Comparison of ENCODE assay signal across 15 cellular contexts in the genomic region with DNA sequence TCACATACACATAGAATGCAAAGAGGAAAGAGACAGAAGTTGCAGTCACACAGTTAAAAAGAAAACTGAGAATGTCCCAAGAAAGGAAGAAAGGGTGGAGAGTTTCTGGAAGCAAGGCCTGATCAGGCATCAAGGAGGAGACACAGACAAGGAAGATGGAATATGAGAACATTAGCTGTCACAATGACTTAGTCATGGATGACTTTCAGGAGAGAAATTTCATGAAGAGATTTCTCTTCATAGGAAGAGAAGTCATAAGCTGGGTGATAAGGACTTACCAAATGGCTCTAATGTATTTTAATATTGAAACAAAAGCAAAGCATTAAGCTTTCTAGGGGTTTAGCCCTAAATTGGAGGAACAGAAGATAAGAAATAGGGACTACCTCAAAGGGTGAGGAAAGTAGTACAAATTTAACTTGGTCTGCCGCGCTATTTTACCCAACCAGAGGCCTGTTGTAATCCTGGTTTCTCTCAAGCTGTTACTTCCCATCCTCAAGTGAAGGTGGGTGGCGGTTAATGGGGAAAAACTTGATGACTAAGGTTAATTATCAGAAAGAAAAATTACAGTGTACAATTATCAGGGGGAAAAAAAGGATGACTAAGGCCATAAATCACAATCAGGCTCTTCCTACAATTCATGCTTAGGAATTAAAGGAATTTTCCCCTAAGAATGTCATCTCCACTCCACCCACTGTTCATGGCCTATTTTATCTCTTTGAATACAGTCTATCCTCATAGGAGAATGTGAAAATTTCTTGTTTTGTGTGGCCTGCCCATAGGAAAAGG.
DNase-seq lines count a peak whose midpoint lies in the region; TF ChIP-seq lines count a peak whose summit lies in the region.
"Had no signal": no experiment of that assay in that cellular context is flagged by ENCODE, and none has a peak within 500 bp of the region (broad histone marks: within the 10 kb centered on the region; RNA-seq: fewer than 3 reads in every experiment).

No MANE protein-coding gene starts in this region.

- no peak for TF ChIP-seq POLR2A in ovary (IDR thresholded peaks at IDR 0.05)

- no peak for TF ChIP-seq CTCF in astrocyte of the spinal cord (IDR thresholded peaks at IDR 0.05; ENCODE audit: low read depth, low read length)
- no peak for TF ChIP-seq CTCF in ovary (IDR thresholded peaks at IDR 0.05)

- intact Hi-C loops in ovary (cut with DNase I): no loop called here

- H3K79me2 ChIP-seq in ACC112 (ENCODE audit: control insufficient read depth, insufficient read depth, low read length, unreplicated experiment): no peaks in the 10 kb centered on the region

- H3K36me3 ChIP-seq in ACC112 (ENCODE audit: insufficient read depth, low read length) (no peaks in the 10 kb centered on the region), ovary (no peaks in the 10 kb centered on the region)
- H3K36me3 ChIP-seq: heart right ventricle, neutrophil, upper lobe of right lung had no signal

- H2AFZ ChIP-seq in ACC112 (ENCODE audit: low read length, unreplicated experiment): peak overlapping the region; percentile 54

- WGBS in ovary, 3 donors: 63 to 80% (median 64%) methylated on average over 3 of the region's 3 CpGs

- peak overlapping the region; percentile 56; the same call in 1 of the 2 replicates for H3K4me3 ChIP-seq in ACC112 (ENCODE audit: low read depth, low read length)
- H3K4me3 ChIP-seq in astrocyte of the spinal cord (ENCODE audit: low read depth, low read length): no peak overlapping the region
- H3K4me3 ChIP-seq in ovary: no peak overlapping the region
- H3K4me3 ChIP-seq: heart right ventricle, upper lobe of right lung had no signal

- no peak for TF ChIP-seq EP300 in ovary (IDR thresholded peaks at IDR 0.05)

- H3K4me1 ChIP-seq in ACC112 (ENCODE audit: control insufficient read depth, insufficient read depth, low read length, unreplicated experiment): peaks cover 51% of the 10 kb centered on the region
- no peaks in the 10 kb centered on the region for H3K4me1 ChIP-seq in ovary (ENCODE audit: insufficient read depth)
- H3K4me1 ChIP-seq: upper lobe of right lung had no signal

- no peaks in the 10 kb centered on the region for H3K9me3 ChIP-seq in ovary
- H3K9me3 ChIP-seq: heart right ventricle, neutrophil, upper lobe of right lung had no signal

- H3K27me3 ChIP-seq in ACC112 (ENCODE audit: insufficient read depth, low read length) (no peaks in the 10 kb centered on the region), ovary (no peaks in the 10 kb centered on the region)
- H3K27me3 ChIP-seq: heart right ventricle, neutrophil, upper lobe of right lung had no signal

- DNase-seq in HS-27A (ENCODE audit: low read depth): peak; percentile 74
- DNase-seq in astrocyte of the spinal cord (ENCODE audit: low read depth, low spot score): peak; percentile 35
- peak; percentile 64 for DNase-seq in islet precursor cell
- no peak for DNase-seq in ovary
- DNase-seq in SHP77 treated with DMSO at 0.1 percent for 48 hours (lab: John Stamatoyannopoulos, UW): no peak
- no peak for DNase-seq in NCI-H510A treated with DMSO at 0.1 percent for 48 hours (lab: John Stamatoyannopoulos, UW)
- no peak for DNase-seq in activated naive CD4-positive, alpha-beta T cell (lab: John Stamatoyannopoulos, UW)
- DNase-seq: activated B cell treated with CpG ODN at 0.5 μM for 24 hours, AML-193, heart right ventricle, NCI-H1694 treated with DMSO at 0.1 percent for 48 hours, NCI-H82, upper lobe of right lung had no signal

- in situ Hi-C loops in astrocyte of the spinal cord (cut with HindIII; ENCODE audit: low sequenced_read_pairs): no loop called here

- H3K27ac ChIP-seq in ACC112 (ENCODE audit: low read depth, low read length) (peak overlapping the region; percentile 99), ovary (no peak overlapping the region)
- H3K27ac ChIP-seq: heart right ventricle, neutrophil, upper lobe of right lung had no signal

Comparison
In these comparisons a context has a peak if more than half of its experiments do, and no peak if none do; other contexts are left out.
1. DNase-seq: peak in HS-27A (single experiment), astrocyte of the spinal cord (single experiment) and islet precursor cell (single experiment); none in ovary (0 of 5), SHP77 treated with DMSO at 0.1 percent for 48 hours (single experiment), NCI-H510A treated with DMSO at 0.1 percent for 48 hours (single experiment) and activated naive CD4-positive, alpha-beta T cell (0 of 4).